ENCODE assay signal across 13 cellular contexts in the genomic region with DNA sequence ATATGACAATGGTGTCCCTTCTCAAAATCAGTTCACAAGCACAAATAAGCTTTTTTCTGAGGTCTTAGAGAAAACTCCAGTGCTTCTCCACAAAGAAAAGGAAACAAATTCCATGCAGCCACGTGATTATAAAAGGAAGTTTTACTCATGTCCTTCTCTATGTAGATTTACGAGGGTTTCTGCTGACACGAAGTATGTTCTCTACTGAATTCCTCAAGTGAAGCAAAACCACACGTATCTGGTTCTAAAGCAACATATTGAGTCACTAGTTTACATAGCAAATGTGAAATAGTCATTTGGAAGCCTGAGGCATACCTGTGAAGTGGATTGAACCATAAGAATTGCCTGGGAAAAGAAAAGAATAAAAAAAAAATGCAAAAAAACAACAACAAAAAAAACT. TPM values are rescaled to one million over a fixed set of nuclear protein-coding genes. Genes with fewer than 3 reads are reported as not detected.
A peak's percentile ranks its signal among the peaks of the same experiment; 100 is the strongest.
DNase-seq lines count a peak whose midpoint lies in the region; ATAC-seq, FAIRE-seq and TF ChIP-seq lines count a peak whose summit lies in the region.
"Had no signal": no experiment of that assay in that cellular context is flagged by ENCODE, and none has a peak within 500 bp of the region (broad histone marks: within the 10 kb centered on the region; RNA-seq: fewer than 3 reads in every experiment).

No MANE protein-coding gene starts in this region.

- peak; percentile 84 for FAIRE-seq in HTR-8/SVneo (lab: Jason Lieb, UNC)

- peak overlapping the region; percentile 97 for H3K27ac Mint-ChIP-seq in mesothelial cell of epicardium
- H3K27ac Mint-ChIP-seq: naive thymus-derived CD8-positive, alpha-beta T cell had no signal

- ATAC-seq in HG02938 (IDR thresholded peaks at IDR 0.05; ENCODE audit: unreplicated experiment), result no peak
- ATAC-seq: naive thymus-derived CD8-positive, alpha-beta T cell had no signal

- no peaks in the 10 kb centered on the region for H3K9me3 Mint-ChIP-seq in mesothelial cell of epicardium

- H3K27me3 Mint-ChIP-seq in mesothelial cell of epicardium (ENCODE audit: low read depth), result no peaks in the 10 kb centered on the region

- no peak overlapping the region for H3K4me3 Mint-ChIP-seq in mesothelial cell of epicardium
- H3K4me3 Mint-ChIP-seq: naive thymus-derived CD8-positive, alpha-beta T cell had no signal

- TF ChIP-seq CTCF in AG10803 (conservative IDR thresholded peaks at IDR 0.05; ENCODE audit: low read length), result no peak
- no peak for TF ChIP-seq CTCF in mesothelial cell of epicardium (IDR thresholded peaks at IDR 0.05; ENCODE audit: unreplicated experiment)

- no peak overlapping the region for H3K4me3 ChIP-seq in AG10803 (ENCODE audit: low read length)

- H3K36me3 Mint-ChIP-seq in mesothelial cell of epicardium, result no peaks in the 10 kb centered on the region
- H3K36me3 Mint-ChIP-seq: naive thymus-derived CD8-positive, alpha-beta T cell had no signal

- DNase-seq in AG10803 (ENCODE audit: low read depth) (peak; percentile 74), HTR-8/SVneo (ENCODE audit: insufficient read length, low spot score) (peak; percentile 87), dedifferentiated amniotic fluid mesenchymal stem cell (ENCODE audit: extremely low spot score) (peak; percentile 76), mesothelial cell of epicardium (ENCODE audit: low spot score in 2 of 2, unreplicated experiment in 2 of 2) (no peak)
- DNase-seq in NK-92 treated with Interleukin-12 subunit alpha and Interleukin-12 subunit beta, amount 100 ng/mL, for 24 hours (lab: John Stamatoyannopoulos, UW), result no peak
- no peak for DNase-seq in stimulated activated CD4-positive, alpha-beta T cell treated with anti-CD3 and anti-CD28 coated beads, Interleukin-4, amount 100 ng/mL, for 1 hour
- DNase-seq in stimulated activated CD4-positive, alpha-beta T cell treated with anti-CD3 and anti-CD28 coated beads, Interleukin-2, amount 100 ng/mL, for 24 hours, result no peak
- DNase-seq: central memory CD4-positive, alpha-beta T cell; head of caudate nucleus; naive thymus-derived CD8-positive, alpha-beta T cell; stimulated activated CD4-positive, alpha-beta T cell treated with anti-CD3 and anti-CD28 coated beads, Interleukin-2, amount 100 ng/mL, for 48 hours; T-helper 9 cell had no signal

- H3K4me1 Mint-ChIP-seq in mesothelial cell of epicardium, result peaks cover 44% of the 10 kb centered on the region

RNA-seq across cellular contexts. Expression of gene BMP4, which starts 31.9 kb away (rescaled TPM):
- total RNA-seq in mesothelial cell of epicardium, result 27.6 to 35.2 TPM (median 34.2 TPM) in 3 replicates

Comparison
In these comparisons a context has a peak if more than half of its experiments do, and no peak if none do; other contexts are left out.
1. DNase-seq: peak in AG10803 (single experiment), HTR-8/SVneo (single experiment) and dedifferentiated amniotic fluid mesenchymal stem cell (single experiment); none in mesothelial cell of epicardium (0 of 2), NK-92 treated with Interleukin-12 subunit alpha and Interleukin-12 subunit beta, amount 100 ng/mL, for 24 hours (single experiment), stimulated activated CD4-positive, alpha-beta T cell treated with anti-CD3 and anti-CD28 coated beads, Interleukin-4, amount 100 ng/mL, for 1 hour (single experiment) and stimulated activated CD4-positive, alpha-beta T cell treated with anti-CD3 and anti-CD28 coated beads, Interleukin-2, amount 100 ng/mL, for 24 hours (0 of 2).